ENCODE assay signal across 8 cellular contexts in genomic region chr7:151341357-151342101, GRCh38. TPM values are rescaled to one million over a fixed set of nuclear protein-coding genes. Genes with fewer than 3 reads are reported as not detected.
DNase-seq lines count a peak whose midpoint lies in the region; ATAC-seq and TF ChIP-seq lines count a peak whose summit lies in the region.

Gene NUB1, plus strand, starts transcription at chr7:151341812. Its CDS starts 3,538 bp downstream, at chr7:151345350.

- H3K9me3 Mint-ChIP-seq in activated CD4-positive, alpha-beta T cell treated with anti-CD3 and anti-CD28 coated beads, Interleukin-2, amount 10 ng/mL, durations not matched to agents 24 days and 14 days = peaks cover 5% of the 10 kb centered on the region

- ATAC-seq in GM18873 (IDR thresholded peaks at IDR 0.05; ENCODE audit: low FRiP score, unreplicated experiment) (peak; percentile 29), HG03196 (IDR thresholded peaks at IDR 0.05; ENCODE audit: unreplicated experiment) (peak; percentile 61)

- H3K4me3 Mint-ChIP-seq in activated CD4-positive, alpha-beta T cell treated with anti-CD3 and anti-CD28 coated beads, Interleukin-2, amount 10 ng/mL, durations not matched to agents 24 days and 14 days = peak within 1 kb of the TSS; percentile 85

- DNase-seq in AG04449 (ENCODE audit: low read depth, low spot score) = no peak
- peak; percentile 64 for DNase-seq in NCI-H510A (lab: John Stamatoyannopoulos, UW)
- peak; percentile 98 for DNase-seq in activated CD4-positive, alpha-beta T cell treated with anti-CD3 and anti-CD28 coated beads, Interleukin-2, amount 10 ng/mL, durations not matched to agents 24 days and 14 days
- peak; percentile 90 for DNase-seq in kidney tubule cell (ENCODE audit: low spot score)
- DNase-seq in stimulated activated CD4-positive, alpha-beta T cell treated with anti-CD3 and anti-CD28 coated beads, Interleukin-1b, Interleukin-23, amount 100 ng/mL, for 1 hour (ENCODE audit: low read depth in 2 of 2) = peak; percentile 83 to 89

- H3K27ac Mint-ChIP-seq in activated CD4-positive, alpha-beta T cell treated with anti-CD3 and anti-CD28 coated beads, Interleukin-2, amount 10 ng/mL, durations not matched to agents 24 days and 14 days = peak within 1 kb of the TSS; percentile 87

- CTCF ChIA-PET in AG04449 (lab: Yijun Ruan, JAX) = interaction anchor here (1.0 to 5.2 kb wide), 10 partner anchors 11 to 417 kb away, joined by 3 to 49 read pairs (median 4); no protein-coding TSS in a partner anchor

- H3K4me3 ChIP-seq in AG04449 (ENCODE audit: low read depth, low read length) = peak within 1 kb of the TSS; percentile 76

- POLR2A ChIA-PET in AG04449 (lab: Yijun Ruan, JAX) = no interaction called here

- peak within 1 kb of the TSS; percentile 65 for H3K27ac ChIP-seq in cingulate gyrus (ENCODE audit: low read depth, low read length)

- H3K4me1 Mint-ChIP-seq in activated CD4-positive, alpha-beta T cell treated with anti-CD3 and anti-CD28 coated beads, Interleukin-2, amount 10 ng/mL, durations not matched to agents 24 days and 14 days = peaks cover 22% of the 10 kb centered on the region

- no peak for TF ChIP-seq CTCF in AG04449 (IDR thresholded peaks at IDR 0.05; ENCODE audit: insufficient read depth, low read length, missing control alignments)

- H3K27me3 Mint-ChIP-seq in activated CD4-positive, alpha-beta T cell treated with anti-CD3 and anti-CD28 coated beads, Interleukin-2, amount 10 ng/mL, durations not matched to agents 24 days and 14 days = no peaks in the 10 kb centered on the region

- intact Hi-C loops in activated CD4-positive, alpha-beta T cell treated with anti-CD3 and anti-CD28 coated beads, Interleukin-2, amount 10 ng/mL, durations not matched to agents 24 days and 14 days (cut with micrococcal nuclease) = loop anchor here (1.0 to 10.0 kb wide), 4 partner anchors 9 to 587 kb away; no protein-coding TSS in a partner anchor

- H3K36me3 Mint-ChIP-seq in activated CD4-positive, alpha-beta T cell treated with anti-CD3 and anti-CD28 coated beads, Interleukin-2, amount 10 ng/mL, durations not matched to agents 24 days and 14 days (ENCODE audit: low read depth) = peaks cover 13% of the 10 kb centered on the region

RNA-seq across cellular contexts. Expression of gene NUB1, which starts in this region (rescaled TPM):
- total RNA-seq in activated CD4-positive, alpha-beta T cell treated with anti-CD3 and anti-CD28 coated beads, Interleukin-2, amount 10 ng/mL, durations not matched to agents 24 days and 14 days = 36.5 and 40.4 TPM in 2 replicates
